17 cellular contexts compared by ENCODE assay signal in genomic region chrX:130049821-130050220, GRCh38.
DNase-seq lines count a peak whose midpoint lies in the region; ATAC-seq and TF ChIP-seq lines count a peak whose summit lies in the region.
"Had no signal": no experiment of that assay in that cellular context is flagged by ENCODE, and none has a peak within 500 bp of the region (broad histone marks: within the 10 kb centered on the region; RNA-seq: fewer than 3 reads in every experiment).

No MANE protein-coding gene starts in this region.

- peaks cover 9 to 17% of the 10 kb centered on the region in 2 experiments for H3K36me3 ChIP-seq in trophoblast cell (ENCODE audit: control insufficient read depth in 1 of 2, insufficient read depth in 2 of 2, low read length in 2 of 2)
- H3K36me3 ChIP-seq in ascending aorta: peaks cover 22 to 61% of the 10 kb centered on the region in 2 donors
- H3K36me3 ChIP-seq in aorta (ENCODE audit: control insufficient read depth in 1 of 2, insufficient read depth in 2 of 2, low read length in 1 of 2): peaks cover 0 to 4% of the 10 kb centered on the region in 2 donors

- H3K27ac ChIP-seq in trophoblast cell (ENCODE audit: low read depth, low read length): no peak overlapping the region
- H3K27ac ChIP-seq in ascending aorta: no peak overlapping the region
- H3K27ac ChIP-seq in aorta (ENCODE audit: low read depth in 1 of 2, low read length in 2 of 2): no peak overlapping the region
- H3K27ac ChIP-seq: A549, BLaER1 had no signal

- peaks cover 3% of the 10 kb centered on the region for H3K79me1 ChIP-seq in trophoblast cell (ENCODE audit: low read length)

- no peak overlapping the region for H2BK5ac ChIP-seq in trophoblast cell (ENCODE audit: low read depth, low read length, poor library complexity)

- H4K91ac ChIP-seq in trophoblast cell (ENCODE audit: low read depth, low read length): no peak overlapping the region

- H3K4me1 ChIP-seq in trophoblast cell (ENCODE audit: control insufficient read depth in 1 of 2, insufficient read depth in 2 of 2, low read length in 2 of 2) (peaks cover 4 to 21% of the 10 kb centered on the region in 2 experiments), ascending aorta (peaks cover 0 to 4% of the 10 kb centered on the region in 2 donors), aorta (ENCODE audit: control insufficient read depth in 1 of 2, insufficient read depth in 2 of 2, low read length in 2 of 2) (no peaks in the 10 kb centered on the region)
- H3K4me1 ChIP-seq: A549, Caco-2 had no signal

- no peak overlapping the region for H3K4ac ChIP-seq in trophoblast cell (ENCODE audit: low read depth, low read length)

- no peak overlapping the region for H3K18ac ChIP-seq in trophoblast cell (ENCODE audit: low read length)

- no peak overlapping the region for H2AK5ac ChIP-seq in trophoblast cell (ENCODE audit: low read length)

- no peaks in the 10 kb centered on the region for H3K27me3 ChIP-seq in trophoblast cell (ENCODE audit: insufficient read depth, low read length)
- H3K27me3 ChIP-seq in ascending aorta: no peaks in the 10 kb centered on the region
- H3K27me3 ChIP-seq in aorta (ENCODE audit: control insufficient read depth in 1 of 2, insufficient read depth in 2 of 2, low read length in 1 of 2): no peaks in the 10 kb centered on the region

- H3K14ac ChIP-seq in trophoblast cell (ENCODE audit: low read length): no peak overlapping the region

- H2BK120ac ChIP-seq in trophoblast cell (ENCODE audit: insufficient read depth, low read length, poor library complexity): no peak overlapping the region

- H3K9me3 ChIP-seq in trophoblast cell (ENCODE audit: insufficient read depth, low read depth, low read length) (no peaks in the 10 kb centered on the region), ascending aorta (no peaks in the 10 kb centered on the region), aorta (ENCODE audit: control insufficient read depth, low read length) (no peaks in the 10 kb centered on the region)
- H3K9me3 ChIP-seq: A549, Caco-2 had no signal

- H3K23ac ChIP-seq in trophoblast cell (ENCODE audit: low read length): no peak overlapping the region

- WGBS in trophoblast cell (ENCODE audit: extremely low coverage, insufficient coverage, insufficient read length): no CpG with 5 or more reads among the region's 8 CpGs
- 76 to 80% methylated on average over 8 of the region's 8 CpGs for WGBS in aorta, 2 donors

- no peak overlapping the region for H2BK12ac ChIP-seq in trophoblast cell (ENCODE audit: low read length)

- TF ChIP-seq CTCF in AG10803 (conservative IDR thresholded peaks at IDR 0.05; ENCODE audit: low read length): no peak
- TF ChIP-seq CTCF in ascending aorta (IDR thresholded peaks at IDR 0.05): no peak

- H4K8ac ChIP-seq in trophoblast cell (ENCODE audit: low read depth, low read length): no peak overlapping the region

- H2AFZ ChIP-seq in trophoblast cell (ENCODE audit: insufficient read depth, low read length, poor library complexity): no peak overlapping the region

- no peak for ATAC-seq in aorta (ENCODE audit: low FRiP score)
- ATAC-seq: A549, HCT116 had no signal

- no peak overlapping the region for H4K12ac ChIP-seq in trophoblast cell (ENCODE audit: low read depth, low read length)

- no peak overlapping the region for H3K4me2 ChIP-seq in trophoblast cell (ENCODE audit: low read length)
- H3K4me2 ChIP-seq: A549, BLaER1 had no signal

- no peak overlapping the region for H3K9ac ChIP-seq in trophoblast cell (ENCODE audit: low read length)
- H3K9ac ChIP-seq: BLaER1 had no signal

- intact Hi-C loops in ascending aorta (cut with DNase I) (no loop called here), aorta (cut with DNase I) (loop anchor here in 1 of 2 donors (10.0 kb wide), 1 partner anchor 205 kb away; the partner anchor contains the start of gene ZDHHC9)

- no peaks in the 10 kb centered on the region for H3K79me2 ChIP-seq in trophoblast cell (ENCODE audit: control insufficient read depth, insufficient read depth, low read length, poor library complexity)

- DNase-seq in AG10803 (ENCODE audit: low read depth) (peak; percentile 29), AG20443 (ENCODE audit: low spot score) (peak; percentile 25), fibroblast of gingiva (ENCODE audit: low read depth) (peak; percentile 18), trophoblast cell (peak; percentile 51 to 82), ascending aorta (ENCODE audit: low spot score in 2 of 2) (no peak), UCSD-AML1 (lab: John Stamatoyannopoulos, UW; ENCODE audit: unreplicated experiment) (no peak), aorta (no peak)
- DNase-seq in stimulated activated CD4-positive, alpha-beta T cell treated with anti-CD3 and anti-CD28 coated beads, Interleukin-12 subunit alpha, Interleukin-12 subunit beta, amount 100 ng/mL, for 4 hours: no peak
- DNase-seq: AML-193; Caco-2; CD8-positive, alpha-beta memory T cell; DND-41; GF-D8; IMR-90 had no signal

- H3K4me3 ChIP-seq in AG10803 (ENCODE audit: low read length) (no peak overlapping the region), trophoblast cell (ENCODE audit: low read depth, low read length) (no peak overlapping the region), ascending aorta (no peak overlapping the region), aorta (ENCODE audit: low read length in 2 of 2) (no peak overlapping the region)
- H3K4me3 ChIP-seq: A549, BLaER1 had no signal

Comparison
In these comparisons a context has a peak if more than half of its experiments do, and no peak if none do; other contexts are left out.
1. DNase-seq: peak in AG10803 (single experiment), AG20443 (single experiment), fibroblast of gingiva (single experiment) and trophoblast cell (2 of 2); none in ascending aorta (0 of 2), UCSD-AML1 (single experiment), aorta (0 of 2) and stimulated activated CD4-positive, alpha-beta T cell treated with anti-CD3 and anti-CD28 coated beads, Interleukin-12 subunit alpha, Interleukin-12 subunit beta, amount 100 ng/mL, for 4 hours (single experiment).